Comparison of ENCODE assay signal across 8 cellular contexts in the genomic region with DNA sequence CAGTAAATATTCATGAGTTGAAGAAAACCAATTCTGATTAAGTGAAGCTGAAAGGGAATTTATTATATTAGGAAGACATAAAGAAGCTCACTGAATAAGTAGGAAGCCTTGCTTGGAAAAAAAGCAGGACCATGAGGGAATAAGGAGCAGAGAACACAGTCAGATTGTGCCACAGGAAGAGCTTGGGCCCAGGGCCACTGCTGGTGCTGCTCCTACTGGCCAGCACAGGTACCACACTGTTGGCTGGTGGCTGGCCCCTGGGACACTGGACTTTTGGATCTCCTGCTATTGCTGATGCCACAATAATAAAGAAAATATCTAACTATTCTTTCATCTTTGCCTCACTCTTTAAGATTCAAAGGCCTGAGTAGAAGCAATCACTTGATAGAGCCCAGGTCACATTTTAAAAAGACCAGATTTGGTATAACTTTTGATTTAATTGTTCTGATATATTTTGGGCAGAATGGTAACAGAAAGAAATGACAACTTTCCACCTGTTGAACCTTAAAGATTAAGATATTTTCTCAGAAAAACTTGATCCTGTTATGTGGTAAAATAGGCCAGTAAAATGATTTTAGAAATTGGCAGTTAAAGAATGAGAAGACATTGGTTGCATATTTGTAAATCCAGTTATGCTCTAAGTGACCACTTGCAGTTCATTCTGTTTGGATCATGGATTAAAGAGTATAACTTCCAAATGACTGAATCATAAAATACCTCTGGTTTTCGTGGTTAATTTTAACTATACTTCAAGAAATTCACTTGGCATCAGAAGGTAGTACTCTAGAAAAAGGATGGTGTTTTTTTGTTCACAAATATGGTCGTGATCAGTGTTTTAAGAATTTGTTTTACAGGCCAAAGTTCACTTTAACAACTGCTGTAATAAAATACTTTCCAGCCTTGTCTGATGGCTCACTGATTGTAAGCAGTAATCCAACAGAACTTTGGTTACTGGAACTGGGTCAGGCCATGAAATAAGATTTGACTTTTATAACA.
DNase-seq lines count a peak whose midpoint lies in the region; ATAC-seq and TF ChIP-seq lines count a peak whose summit lies in the region.

No MANE protein-coding gene starts in this region.

- H3K36me3 Mint-ChIP-seq in activated CD4-positive, alpha-beta T cell treated with anti-CD3 and anti-CD28 coated beads for 36 hours (ENCODE audit: low read depth): peaks cover 26% of the 10 kb centered on the region

- DNase-seq in activated CD4-positive, alpha-beta T cell treated with anti-CD3 and anti-CD28 coated beads for 36 hours: peak; percentile 27
- no peak for DNase-seq in activated CD4-positive, alpha-beta T cell treated with anti-CD3 and anti-CD28 coated beads for 4 hours
- DNase-seq in body of pancreas: peak in 2 of 4 donors; percentile 29 to 33
- no peak for DNase-seq in lower lobe of right lung
- DNase-seq in aorta: no peak
- no peak for DNase-seq in NCI-H2029 (lab: John Stamatoyannopoulos, UW)

- no peak overlapping the region for H3K4me3 ChIP-seq in body of pancreas
- no peak overlapping the region for H3K4me3 ChIP-seq in lower lobe of right lung
- H3K4me3 ChIP-seq in aorta (ENCODE audit: low read length in 2 of 2): no peak overlapping the region

- H3K4me1 ChIP-seq in body of pancreas (peaks cover 41% of the 10 kb centered on the region), lower lobe of right lung (peaks cover 36% of the 10 kb centered on the region), aorta (ENCODE audit: control insufficient read depth in 1 of 2, insufficient read depth in 2 of 2, low read length in 2 of 2) (peaks cover 3 to 4% of the 10 kb centered on the region in 2 donors)

- H3K4me1 Mint-ChIP-seq in activated CD4-positive, alpha-beta T cell treated with anti-CD3 and anti-CD28 coated beads for 36 hours: no peaks in the 10 kb centered on the region

- no peak for TF ChIP-seq POLR2A in body of pancreas (IDR thresholded peaks at IDR 0.05)

- peak in 6 of 7 experiments; percentile 27 to 43 (median 34) for TF ChIP-seq CTCF in body of pancreas (IDR thresholded peaks at IDR 0.05)
- TF ChIP-seq CTCF in lower lobe of right lung (IDR thresholded peaks at IDR 0.05): peak; percentile 54

- no peak overlapping the region for H3K4me3 Mint-ChIP-seq in activated CD4-positive, alpha-beta T cell treated with anti-CD3 and anti-CD28 coated beads for 36 hours

- 26% methylated on average over 2 of the region's 2 CpGs for WGBS in body of pancreas, 2 donors
- WGBS in aorta, 2 donors: 3 to 4% methylated on average over 2 of the region's 2 CpGs

- CTCF ChIA-PET in activated CD4-positive, alpha-beta T cell treated with anti-CD3 and anti-CD28 coated beads for 36 hours (lab: Charles Lee): interaction anchor here (0.6 kb wide), 1 partner anchor 85 kb away, joined by 4 read pairs; no protein-coding TSS in a partner anchor

- intact Hi-C loops in activated CD4-positive, alpha-beta T cell treated with anti-CD3 and anti-CD28 coated beads for 36 hours (cut with DNase I, micrococcal nuclease): no loop called here
- intact Hi-C loops in body of pancreas (cut with DNase I): no loop called here
- intact Hi-C loops in lower lobe of right lung (cut with DNase I): no loop called here
- intact Hi-C loops in aorta (cut with DNase I): loop anchor here in 1 of 2 donors (10.0 kb wide), 1 partner anchor 385 kb away; no protein-coding TSS in a partner anchor

- H3K27ac Mint-ChIP-seq in activated CD4-positive, alpha-beta T cell treated with anti-CD3 and anti-CD28 coated beads for 36 hours: no peak overlapping the region

- no peaks in the 10 kb centered on the region for H3K27me3 ChIP-seq in body of pancreas
- H3K27me3 ChIP-seq in lower lobe of right lung (ENCODE audit: low read depth): no peaks in the 10 kb centered on the region
- H3K27me3 ChIP-seq in aorta (ENCODE audit: control insufficient read depth in 1 of 2, insufficient read depth in 2 of 2, low read length in 1 of 2): no peaks in the 10 kb centered on the region

- no peaks in the 10 kb centered on the region for H3K9me3 Mint-ChIP-seq in activated CD4-positive, alpha-beta T cell treated with anti-CD3 and anti-CD28 coated beads for 36 hours (ENCODE audit: low read depth)

- H3K36me3 ChIP-seq in body of pancreas (replicated peaks in 1 of 2; ENCODE audit: insufficient read depth in 1 of 2, low read depth in 2 of 2): no peaks in the 10 kb centered on the region
- H3K36me3 ChIP-seq in lower lobe of right lung: peaks cover 27% of the 10 kb centered on the region
- H3K36me3 ChIP-seq in aorta (ENCODE audit: control insufficient read depth in 1 of 2, insufficient read depth in 2 of 2, low read length in 1 of 2): no peaks in the 10 kb centered on the region

- POLR2A ChIA-PET in activated CD4-positive, alpha-beta T cell treated with anti-CD3 and anti-CD28 coated beads for 36 hours (lab: Charles Lee): no interaction called here

- peak; percentile 49 for ATAC-seq in activated CD4-positive, alpha-beta T cell treated with anti-CD3 and anti-CD28 coated beads for 36 hours
- peak; percentile 69 for ATAC-seq in HG03457 (IDR thresholded peaks at IDR 0.05; ENCODE audit: unreplicated experiment)
- ATAC-seq in body of pancreas: peak; percentile 57
- ATAC-seq in lower lobe of right lung: peak; percentile 59 to 70
- ATAC-seq in aorta (ENCODE audit: low FRiP score): no peak
- ATAC-seq in GM19324 (IDR thresholded peaks at IDR 0.05; ENCODE audit: low FRiP score, unreplicated experiment): no peak

- H3K27ac ChIP-seq in body of pancreas (peak overlapping the region; percentile 1 to 67 (median 36)), lower lobe of right lung (peak overlapping the region; percentile 53), aorta (ENCODE audit: low read depth in 1 of 2, low read length in 2 of 2) (peak overlapping the region in 1 of 2 donors; percentile 95)

- H3K27me3 Mint-ChIP-seq in activated CD4-positive, alpha-beta T cell treated with anti-CD3 and anti-CD28 coated beads for 36 hours: no peaks in the 10 kb centered on the region

- H3K9me3 ChIP-seq in body of pancreas (no peaks in the 10 kb centered on the region), lower lobe of right lung (no peaks in the 10 kb centered on the region), aorta (ENCODE audit: control insufficient read depth, low read length) (no peaks in the 10 kb centered on the region)

Comparison
In these comparisons a context has a peak if more than half of its experiments do, and no peak if none do; other contexts are left out.
1. ATAC-seq: peak in activated CD4-positive, alpha-beta T cell treated with anti-CD3 and anti-CD28 coated beads for 36 hours (single experiment), HG03457 (single experiment), body of pancreas (single experiment) and lower lobe of right lung (2 of 2); none in aorta (single experiment) and GM19324 (single experiment).